Comparison of ENCODE assay signal across 1 cellular context in genomic region chr2:85539361-85540130, GRCh38.
TF ChIP-seq lines count a peak whose summit lies in the region.

No MANE protein-coding gene starts in this region.

TF ChIP-seq in HepG2, 621 proteins besides CTCF, POLR2A, EP300 and RAD21 (continued from another document):
- TF ChIP-seq TFDP1 (CRISPR knock-in tag; IDR thresholded peaks at IDR 0.05; ENCODE audit: borderline replicate concordance) (peak; percentile 81; the same call in 1 of the 2 replicates), HMG20B (CRISPR knock-in tag; conservative IDR thresholded peaks at IDR 0.05) (peak; percentile 33; the same call in 1 of the 2 replicates)
